12 cellular contexts compared by ENCODE assay signal in genomic region chr22:50315289-50316113, GRCh38.
DNase-seq lines count a peak whose midpoint lies in the region; ATAC-seq lines count a peak whose summit lies in the region.
"Had no signal": no experiment of that assay in that cellular context is flagged by ENCODE, and none has a peak within 500 bp of the region (broad histone marks: within the 10 kb centered on the region; RNA-seq: fewer than 3 reads in every experiment).

No MANE protein-coding gene starts in this region.

- peaks cover 17% of the 10 kb centered on the region for H3K4me1 ChIP-seq in effector memory CD4-positive, alpha-beta T cell (ENCODE audit: control insufficient read depth, insufficient read depth, low read length, poor library complexity, severe bottlenecking)
- H3K4me1 ChIP-seq: right lobe of liver had no signal

- no peak for ATAC-seq in stimulated activated naive CD8-positive, alpha-beta T cell treated with anti-CD3 and anti-CD28 coated beads, Interleukin-15, amount 100 ng/mL, for 72 hours
- no peak for ATAC-seq in stimulated activated naive CD8-positive, alpha-beta T cell treated with anti-CD3 and anti-CD28 coated beads, Interleukin-15, Interleukin-2, amounts not matched to agents 100 U/mL and 50 U/mL, for 24 hours
- ATAC-seq in HG02884 (IDR thresholded peaks at IDR 0.05; ENCODE audit: unreplicated experiment) = no peak

- H3K27me3 Mint-ChIP-seq in stimulated activated naive CD8-positive, alpha-beta T cell treated with anti-CD3 and anti-CD28 coated beads, Interleukin-15, amount 100 ng/mL, for 72 hours = no peaks in the 10 kb centered on the region

- H3K27ac Mint-ChIP-seq in stimulated activated naive CD8-positive, alpha-beta T cell treated with anti-CD3 and anti-CD28 coated beads, Interleukin-15, amount 100 ng/mL, for 72 hours = peak overlapping the region in 1 of 2 donors; percentile 70
- H3K27ac Mint-ChIP-seq: endodermal cell had no signal

- no peaks in the 10 kb centered on the region for H3K9me3 Mint-ChIP-seq in stimulated activated naive CD8-positive, alpha-beta T cell treated with anti-CD3 and anti-CD28 coated beads, Interleukin-15, amount 100 ng/mL, for 72 hours
- H3K9me3 Mint-ChIP-seq: endodermal cell had no signal

- H3K27ac ChIP-seq in effector memory CD4-positive, alpha-beta T cell (ENCODE audit: insufficient read depth, low read length, poor library complexity, severe bottlenecking) = peak overlapping the region; percentile 50
- H3K27ac ChIP-seq: right lobe of liver had no signal

- no peaks in the 10 kb centered on the region for H3K9me3 ChIP-seq in effector memory CD4-positive, alpha-beta T cell (ENCODE audit: control insufficient read depth, low read length)
- H3K9me3 ChIP-seq: right lobe of liver had no signal

- H3K36me3 ChIP-seq in effector memory CD4-positive, alpha-beta T cell (ENCODE audit: control insufficient read depth, insufficient read depth, low read length) = no peaks in the 10 kb centered on the region
- H3K36me3 ChIP-seq: right lobe of liver had no signal

- H3K4me3 Mint-ChIP-seq in stimulated activated naive CD8-positive, alpha-beta T cell treated with anti-CD3 and anti-CD28 coated beads, Interleukin-15, amount 100 ng/mL, for 72 hours = peak overlapping the region; percentile 83 to 90
- H3K4me3 Mint-ChIP-seq: endodermal cell had no signal

- DNase-seq in stimulated activated naive CD8-positive, alpha-beta T cell treated with anti-CD3 and anti-CD28 coated beads, Interleukin-15, amount 100 ng/mL, for 72 hours = no peak
- DNase-seq in stimulated activated naive CD8-positive, alpha-beta T cell treated with anti-CD3 and anti-CD28 coated beads, Interleukin-15, Interleukin-2, amounts not matched to agents 100 U/mL and 50 U/mL, for 24 hours = no peak
- DNase-seq in NAMALWA (ENCODE audit: low spot score) (peak; percentile 69), NCI-H187 treated with DMSO at 0.1 percent for 48 hours (lab: John Stamatoyannopoulos, UW) (no peak), GM19240 (ENCODE audit: insufficient read length, low spot score) (no peak), AML-193 (lab: John Stamatoyannopoulos, UW) (no peak)
- no peak for DNase-seq in effector memory CD4-positive, alpha-beta T cell
- DNase-seq: endodermal cell, kidney glomerular epithelial cell, NCI-H1417 treated with DMSO at 0.1 percent for 48 hours had no signal

- H3K4me1 Mint-ChIP-seq in stimulated activated naive CD8-positive, alpha-beta T cell treated with anti-CD3 and anti-CD28 coated beads, Interleukin-15, amount 100 ng/mL, for 72 hours = peaks cover 22% of the 10 kb centered on the region

- no peak overlapping the region for H3K4me3 ChIP-seq in effector memory CD4-positive, alpha-beta T cell (ENCODE audit: insufficient read depth, low read depth, low read length, poor library complexity, severe bottlenecking)
- H3K4me3 ChIP-seq: right lobe of liver had no signal

- H3K27me3 ChIP-seq in effector memory CD4-positive, alpha-beta T cell (replicated peaks; ENCODE audit: control insufficient read depth, insufficient read depth, low read length, poor library complexity, severe bottlenecking) = no peaks in the 10 kb centered on the region
- H3K27me3 ChIP-seq: right lobe of liver had no signal
